In genomic region chr2:173969886-173970285, GRCh38 we compare ENCODE assay signal across 19 cellular contexts.
"Had no signal": no experiment of that assay in that cellular context is flagged by ENCODE, and none has a peak within 500 bp of the region (broad histone marks: within the 10 kb centered on the region; RNA-seq: fewer than 3 reads in every experiment).

No MANE protein-coding gene starts in this region.

- H3K36me3 ChIP-seq: left lung, ovary, stomach, upper lobe of left lung had no signal

- FAIRE-seq: kidney had no signal

- DNase-seq: activated CD4-positive, alpha-beta T cell treated with anti-CD3 and anti-CD28 coated beads for 36 hours; activated CD4-positive, alpha-beta T cell treated with anti-CD3 and anti-CD28 coated beads, Interleukin-2, amount 50 U/mL, for 48 hours; activated gamma-delta T cell treated with Interleukin-2 at 50 U/mL for 16 hours; amygdala; dorsolateral prefrontal cortex; hippocampal formation; kidney; left lung; mucosa of descending colon; naive B cell; ovary; psoas muscle; right cardiac atrium; stimulated activated CD4-positive, alpha-beta T cell treated with anti-CD3 and anti-CD28 coated beads, Interleukin-4, amount 100 ng/mL, for 24 hours; stomach; upper lobe of left lung; WERI-Rb-1 had no signal

- H3K9me3 ChIP-seq: left lung, mucosa of descending colon, ovary, psoas muscle, stomach, upper lobe of left lung had no signal

- H3K27me3 ChIP-seq: dorsolateral prefrontal cortex, foreskin keratinocyte, left lung, ovary, stomach, upper lobe of left lung had no signal

- H3K4me3 ChIP-seq: dorsolateral prefrontal cortex, left lung, mucosa of descending colon, ovary, psoas muscle, skin epidermis, stomach, upper lobe of left lung had no signal

- H3K27ac ChIP-seq: dorsolateral prefrontal cortex, foreskin keratinocyte, left lung, ovary, psoas muscle, skin epidermis, stomach, upper lobe of left lung, WERI-Rb-1 had no signal
